Comparison of ENCODE assay signal across 8 cellular contexts in the genomic region with DNA sequence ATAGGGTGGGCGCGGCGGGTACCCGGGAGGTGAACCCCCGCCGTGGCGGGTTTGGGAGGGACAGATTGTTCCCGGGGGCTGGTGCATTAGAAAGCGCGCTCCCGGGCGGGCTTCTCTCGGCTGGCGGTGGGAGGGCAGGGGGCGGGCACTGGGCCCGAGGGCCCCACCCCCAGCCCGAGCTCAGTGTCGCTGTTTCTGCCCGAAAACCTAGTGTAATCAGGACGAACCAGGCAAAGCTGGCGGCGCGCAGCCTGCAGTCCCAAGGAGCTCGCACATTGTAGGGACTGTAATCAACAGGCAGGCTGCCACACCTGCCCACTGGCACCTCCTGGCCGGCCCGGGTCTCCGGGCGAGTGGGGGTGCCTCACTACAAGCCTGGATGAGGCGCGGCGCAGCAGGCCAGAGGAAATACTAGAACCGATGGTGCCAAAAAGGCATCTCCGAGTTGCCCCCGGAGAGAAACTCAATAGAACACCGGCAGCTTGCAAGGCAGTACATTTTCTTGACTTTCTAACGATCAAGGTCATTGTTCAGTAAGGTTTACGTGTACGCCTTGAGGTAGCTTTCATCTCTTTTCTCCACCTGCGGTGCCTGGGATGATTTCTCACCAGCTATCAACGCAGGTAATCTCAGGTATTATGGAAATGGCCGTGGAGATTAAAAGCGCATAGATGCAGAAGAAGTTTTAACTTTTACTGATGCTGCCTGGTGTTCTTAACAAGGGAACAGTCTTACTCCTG. TPM values are rescaled to one million over a fixed set of nuclear protein-coding genes. Genes with fewer than 3 reads are reported as not detected.
DNase-seq lines count a peak whose midpoint lies in the region; ATAC-seq and TF ChIP-seq lines count a peak whose summit lies in the region.

No MANE protein-coding gene starts in this region.

- TF ChIP-seq CTCF in AG09309 (IDR thresholded peaks at IDR 0.05; ENCODE audit: control insufficient read depth, insufficient read depth, low read depth, low read length, missing control alignments) = no peak

- DNase-seq in AG09309 (ENCODE audit: low read depth) (no peak), NCI-H2171 treated with DMSO at 0.1 percent for 48 hours (lab: John Stamatoyannopoulos, UW) (peak; percentile 70), ecto neural progenitor cell (ENCODE audit: low spot score) (peak; percentile 80), GOT3 (lab: John Stamatoyannopoulos, UW) (no peak)
- peak; percentile 36 to 44 for DNase-seq in activated CD4-positive, alpha-beta T cell treated with anti-CD3 and anti-CD28 coated beads, Interleukin-2, amount 50 U/mL, for 24 hours (ENCODE audit: low read depth in 1 of 2, low spot score in 1 of 2)
- peak; percentile 43 to 51 for DNase-seq in stimulated activated CD8-positive, alpha-beta memory T cell treated with anti-CD3 and anti-CD28 coated beads, Interleukin-2, amount 100 ng/mL, for 48 hours (ENCODE audit: low read depth in 2 of 2)

- peaks cover 9% of the 10 kb centered on the region for H3K4me1 ChIP-seq in mononuclear cell (ENCODE audit: insufficient read depth, low read length)

- peak; percentile 63 for ATAC-seq in GM19438 (IDR thresholded peaks at IDR 0.05; ENCODE audit: low read depth, unreplicated experiment)

- no peaks in the 10 kb centered on the region for H3K9me3 ChIP-seq in mononuclear cell (ENCODE audit: low read depth, low read length)

- peaks cover 67% of the 10 kb centered on the region for H3K27me3 ChIP-seq in mononuclear cell (ENCODE audit: insufficient read depth, low read length)

- H3K4me3 ChIP-seq in AG09309 (ENCODE audit: control insufficient read depth, low read depth, low read length) = peak overlapping the region; percentile 32
- peak overlapping the region; percentile 31 for H3K4me3 ChIP-seq in mononuclear cell (ENCODE audit: low read length)

RNA-seq across cellular contexts. Expression of gene SPTB, which starts 0.8 kb away (rescaled TPM):
- 1.5 TPM for total RNA-seq in mononuclear cell

RNA-seq across cellular contexts. Expression of gene CHURC1, which starts 33.7 kb away (rescaled TPM):
- 110 TPM for total RNA-seq in mononuclear cell

Comparison
In these comparisons a context has a peak if more than half of its experiments do, and no peak if none do; other contexts are left out.
1. DNase-seq: peak in NCI-H2171 treated with DMSO at 0.1 percent for 48 hours (single experiment), activated CD4-positive, alpha-beta T cell treated with anti-CD3 and anti-CD28 coated beads, Interleukin-2, amount 50 U/mL, for 24 hours (2 of 2), ecto neural progenitor cell (single experiment) and stimulated activated CD8-positive, alpha-beta memory T cell treated with anti-CD3 and anti-CD28 coated beads, Interleukin-2, amount 100 ng/mL, for 48 hours (2 of 2); none in AG09309 (single experiment) and GOT3 (single experiment).